14 cellular contexts compared by ENCODE assay signal in the genomic region with DNA sequence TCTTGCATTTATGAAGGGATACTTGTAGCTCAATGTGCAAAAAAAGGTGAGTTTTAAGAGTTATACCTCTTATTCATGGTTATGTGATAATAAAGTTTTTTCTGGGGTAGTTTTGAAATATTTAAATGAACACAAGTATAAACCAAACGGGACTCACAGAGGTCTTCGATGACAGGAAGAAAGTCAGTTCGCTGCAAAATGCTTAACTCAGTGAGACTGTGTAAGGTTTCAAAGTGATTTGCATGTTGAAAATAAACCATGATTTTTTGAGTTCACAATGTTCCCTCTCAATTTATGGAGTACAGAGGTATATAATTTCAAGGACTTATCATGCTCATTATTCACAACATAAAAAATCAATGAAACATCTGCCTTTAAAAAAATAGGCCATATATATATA. TPM values are rescaled to one million over a fixed set of nuclear protein-coding genes. Genes with fewer than 3 reads are reported as not detected.
DNase-seq lines count a peak whose midpoint lies in the region; ATAC-seq and TF ChIP-seq lines count a peak whose summit lies in the region.
"Had no signal": no experiment of that assay in that cellular context is flagged by ENCODE, and none has a peak within 500 bp of the region (broad histone marks: within the 10 kb centered on the region; RNA-seq: fewer than 3 reads in every experiment).

No MANE protein-coding gene starts in this region.

- DNase-seq in activated T-cell treated with anti-CD3 and anti-CD28 coated beads, Interleukin-2, amount 50 U/mL, for 72 hours, result no peak
- no peak for DNase-seq in activated T-cell treated with anti-CD3 and anti-CD28 coated beads, Interleukin-2, amount 50 U/mL, for 1 hour
- DNase-seq in esophagus muscularis mucosa (ENCODE audit: extremely low spot score) (no peak), iPS-NIHi11 (ENCODE audit: low spot score) (no peak), left lobe of liver (ENCODE audit: low spot score) (no peak), upper lobe of left lung (no peak)
- no peak for DNase-seq in stimulated activated effector memory CD8-positive, alpha-beta T cell treated with anti-CD3 and anti-CD28 coated beads, Interleukin-12 subunit alpha, Interleukin-12 subunit beta, amount 100 ng/mL, for 72 hours (ENCODE audit: low spot score in 2 of 2)
- DNase-seq: activated CD8-positive, alpha-beta T cell treated with anti-CD3 and anti-CD28 coated beads, Interleukin-2, amount 10 ng/mL, durations not matched to agents 7 days and 5 days; activated naive CD8-positive, alpha-beta T cell treated with anti-CD3 and anti-CD28 coated beads, Interleukin-2, amount 50 U/mL, for 24 hours; DMS79; psoas muscle had no signal

- TF ChIP-seq POLR2A in esophagus muscularis mucosa (IDR thresholded peaks at IDR 0.05; ENCODE audit: low read depth) (no peak), upper lobe of left lung (IDR thresholded peaks at IDR 0.05) (no peak)

- H3K9me3 ChIP-seq in esophagus muscularis mucosa (no peaks in the 10 kb centered on the region), upper lobe of left lung (no peaks in the 10 kb centered on the region)
- H3K9me3 ChIP-seq: A549, psoas muscle, suprapubic skin had no signal

- H3K4me1 ChIP-seq in esophagus muscularis mucosa (peaks cover 0 to 28% (median 14%) of the 10 kb centered on the region in 4 donors), upper lobe of left lung (no peaks in the 10 kb centered on the region)
- H3K4me1 ChIP-seq: psoas muscle, suprapubic skin had no signal

- no peaks in the 10 kb centered on the region for H3K4me1 Mint-ChIP-seq in activated T-cell treated with anti-CD3 and anti-CD28 coated beads, Interleukin-2, amount 50 U/mL, for 72 hours (ENCODE audit: low read depth)
- peaks cover 12% of the 10 kb centered on the region for H3K4me1 Mint-ChIP-seq in stimulated activated effector memory CD8-positive, alpha-beta T cell treated with anti-CD3 and anti-CD28 coated beads, Interleukin-12 subunit alpha, Interleukin-12 subunit beta, amount 100 ng/mL, for 72 hours

- H3K27ac ChIP-seq in esophagus muscularis mucosa (replicated peaks in 1 of 4) (peak overlapping the region in 1 of 4 donors; percentile 32), upper lobe of left lung (peak overlapping the region in 2 of 4 donors; percentile 4)
- H3K27ac ChIP-seq: A549, psoas muscle, suprapubic skin had no signal

- no peaks in the 10 kb centered on the region for H3K27me3 Mint-ChIP-seq in activated T-cell treated with anti-CD3 and anti-CD28 coated beads, Interleukin-2, amount 50 U/mL, for 72 hours (ENCODE audit: low read depth)
- H3K27me3 Mint-ChIP-seq: activated naive CD8-positive, alpha-beta T cell treated with anti-CD3 and anti-CD28 coated beads, Interleukin-2, amount 50 U/mL, for 24 hours had no signal

- peak overlapping the region in 3 of 4 donors; percentile 14 to 27 (median 19) for H3K4me3 ChIP-seq in esophagus muscularis mucosa
- peak overlapping the region in 2 of 4 donors; percentile 14 to 35 for H3K4me3 ChIP-seq in upper lobe of left lung
- H3K4me3 ChIP-seq: A549, psoas muscle, suprapubic skin had no signal

- H3K4me3 Mint-ChIP-seq in activated T-cell treated with anti-CD3 and anti-CD28 coated beads, Interleukin-2, amount 50 U/mL, for 72 hours, result peak overlapping the region in 1 of 2 donors; percentile 54
- H3K4me3 Mint-ChIP-seq in stimulated activated effector memory CD8-positive, alpha-beta T cell treated with anti-CD3 and anti-CD28 coated beads, Interleukin-12 subunit alpha, Interleukin-12 subunit beta, amount 100 ng/mL, for 72 hours, result peak overlapping the region; percentile 34
- H3K4me3 Mint-ChIP-seq: activated CD8-positive, alpha-beta T cell treated with anti-CD3 and anti-CD28 coated beads, Interleukin-2, amount 10 ng/mL, durations not matched to agents 7 days and 5 days; activated naive CD8-positive, alpha-beta T cell treated with anti-CD3 and anti-CD28 coated beads, Interleukin-2, amount 50 U/mL, for 24 hours had no signal

- H3K36me3 ChIP-seq in esophagus muscularis mucosa, result no peaks in the 10 kb centered on the region
- H3K36me3 ChIP-seq in upper lobe of left lung, result no peaks in the 10 kb centered on the region
- H3K36me3 ChIP-seq: suprapubic skin had no signal

- H3K9me3 Mint-ChIP-seq in activated T-cell treated with anti-CD3 and anti-CD28 coated beads, Interleukin-2, amount 50 U/mL, for 72 hours, result no peaks in the 10 kb centered on the region
- H3K9me3 Mint-ChIP-seq in stimulated activated effector memory CD8-positive, alpha-beta T cell treated with anti-CD3 and anti-CD28 coated beads, Interleukin-12 subunit alpha, Interleukin-12 subunit beta, amount 100 ng/mL, for 72 hours, result no peaks in the 10 kb centered on the region
- H3K9me3 Mint-ChIP-seq: activated naive CD8-positive, alpha-beta T cell treated with anti-CD3 and anti-CD28 coated beads, Interleukin-2, amount 50 U/mL, for 24 hours had no signal

- no peak for ATAC-seq in activated T-cell treated with anti-CD3 and anti-CD28 coated beads, Interleukin-2, amount 50 U/mL, for 72 hours (replicated peaks in 1 of 2)
- peak; percentile 51 for ATAC-seq in HG02870 (IDR thresholded peaks at IDR 0.05; ENCODE audit: unreplicated experiment)
- ATAC-seq in stimulated activated effector memory CD8-positive, alpha-beta T cell treated with anti-CD3 and anti-CD28 coated beads, Interleukin-12 subunit alpha, Interleukin-12 subunit beta, amount 100 ng/mL, for 72 hours, result no peak
- ATAC-seq in left lobe of liver, result no peak
- no peak for ATAC-seq in upper lobe of left lung (ENCODE audit: low FRiP score in 2 of 2)
- ATAC-seq: A549; activated CD8-positive, alpha-beta T cell treated with anti-CD3 and anti-CD28 coated beads, Interleukin-2, amount 10 ng/mL, durations not matched to agents 7 days and 5 days; activated naive CD8-positive, alpha-beta T cell treated with anti-CD3 and anti-CD28 coated beads, Interleukin-2, amount 50 U/mL, for 24 hours; psoas muscle had no signal

- TF ChIP-seq CTCF in esophagus muscularis mucosa (IDR thresholded peaks at IDR 0.05) (no peak), upper lobe of left lung (IDR thresholded peaks at IDR 0.05) (no peak)

- peak overlapping the region; percentile 28 for H3K27ac Mint-ChIP-seq in activated T-cell treated with anti-CD3 and anti-CD28 coated beads, Interleukin-2, amount 50 U/mL, for 72 hours
- H3K27ac Mint-ChIP-seq in stimulated activated effector memory CD8-positive, alpha-beta T cell treated with anti-CD3 and anti-CD28 coated beads, Interleukin-12 subunit alpha, Interleukin-12 subunit beta, amount 100 ng/mL, for 72 hours, result no peak overlapping the region
- H3K27ac Mint-ChIP-seq: activated CD8-positive, alpha-beta T cell treated with anti-CD3 and anti-CD28 coated beads, Interleukin-2, amount 10 ng/mL, durations not matched to agents 7 days and 5 days; activated naive CD8-positive, alpha-beta T cell treated with anti-CD3 and anti-CD28 coated beads, Interleukin-2, amount 50 U/mL, for 24 hours had no signal

- 82% methylated on average over 3 of the region's 3 CpGs for WGBS in esophagus muscularis mucosa
- WGBS in upper lobe of left lung, 2 donors, result 58 to 64% methylated on average over 3 of the region's 3 CpGs

- TF ChIP-seq EP300 in esophagus muscularis mucosa (IDR thresholded peaks at IDR 0.05) (no peak), upper lobe of left lung (IDR thresholded peaks at IDR 0.05) (no peak)

- H3K27me3 ChIP-seq in esophagus muscularis mucosa (no peaks in the 10 kb centered on the region), upper lobe of left lung (no peaks in the 10 kb centered on the region)
- H3K27me3 ChIP-seq: suprapubic skin had no signal

- intact Hi-C loops in esophagus muscularis mucosa (cut with DNase I), result no loop called here

- peaks cover 8 to 23% of the 10 kb centered on the region in 2 donors for H3K36me3 Mint-ChIP-seq in activated T-cell treated with anti-CD3 and anti-CD28 coated beads, Interleukin-2, amount 50 U/mL, for 72 hours (ENCODE audit: insufficient read depth in 2 of 2)
- peaks cover 35% of the 10 kb centered on the region for H3K36me3 Mint-ChIP-seq in stimulated activated effector memory CD8-positive, alpha-beta T cell treated with anti-CD3 and anti-CD28 coated beads, Interleukin-12 subunit alpha, Interleukin-12 subunit beta, amount 100 ng/mL, for 72 hours

RNA-seq across cellular contexts. Expression of a gene that starts 36.3 kb away (rescaled TPM):
- 1 to 10 TPM; 1.3 to 1.8 TPM for total RNA-seq in activated T-cell treated with anti-CD3 and anti-CD28 coated beads, Interleukin-2, amount 50 U/mL, for 72 hours
- under 1 TPM; under 0.01 to 0.34 (median 0.12) TPM for total RNA-seq in esophagus muscularis mucosa
- 0.03 TPM for total RNA-seq in left lobe of liver
- 1 to 10 TPM in 3 of 6 donors, under 1 TPM in 3; 0.20 to 7.3 (median 0.93) TPM for total RNA-seq in upper lobe of left lung

RNA-seq across cellular contexts. Expression of a gene that starts 42.5 kb away (rescaled TPM):
- 10 to 100 TPM; 32.5 to 42.1 TPM for total RNA-seq in activated T-cell treated with anti-CD3 and anti-CD28 coated beads, Interleukin-2, amount 50 U/mL, for 72 hours
- total RNA-seq in esophagus muscularis mucosa, result 1 to 10 TPM; 2.0 to 6.2 (median 2.1) TPM
- total RNA-seq in left lobe of liver, result 0.45 TPM
- total RNA-seq in upper lobe of left lung, result 1 to 10 TPM; 1.9 to 7.5 (median 3.8) TPM

RNA-seq across cellular contexts. Expression of a gene that starts 42.8 kb away (rescaled TPM):
- 10 to 100 TPM; 21.2 to 25.2 TPM for total RNA-seq in activated T-cell treated with anti-CD3 and anti-CD28 coated beads, Interleukin-2, amount 50 U/mL, for 72 hours
- 10 to 100 TPM in 1 of 4 donors, 1 to 10 TPM in 3; 6.7 to 14.5 (median 8.7) TPM for total RNA-seq in esophagus muscularis mucosa
- total RNA-seq in left lobe of liver, result 2.8 TPM
- total RNA-seq in upper lobe of left lung, result 10 to 100 TPM in 2 of 6 donors, 1 to 10 TPM in 4; 3.4 to 25.0 (median 7.5) TPM
